27 cellular contexts compared by ENCODE assay signal in genomic region chr1:41682149-41682548, GRCh38.
A peak's percentile ranks its signal among the peaks of the same experiment; 100 is the strongest.
DNase-seq lines count a peak whose midpoint lies in the region; ATAC-seq, FAIRE-seq and TF ChIP-seq lines count a peak whose summit lies in the region.
"Had no signal": no experiment of that assay in that cellular context is flagged by ENCODE, and none has a peak within 500 bp of the region (broad histone marks: within the 10 kb centered on the region; RNA-seq: fewer than 3 reads in every experiment).

No MANE protein-coding gene starts in this region.

- no peak for DNase-seq in activated naive CD8-positive, alpha-beta T cell treated with anti-CD3 and anti-CD28 coated beads, Interleukin-2, amount 10 ng/mL, durations not matched to agents 7 days and 5 days
- no peak for DNase-seq in activated naive CD8-positive, alpha-beta T cell treated with anti-CD3 and anti-CD28 coated beads for 36 hours
- no peak for DNase-seq in HFFc6
- no peak for DNase-seq in astrocyte (ENCODE audit: low read depth)
- DNase-seq in osteoblast (ENCODE audit: insufficient read length, low spot score, missing footprints), result no peak
- DNase-seq in cerebellar cortex (ENCODE audit: low spot score), result no peak
- no peak for DNase-seq in DMS53 (lab: John Stamatoyannopoulos, UW)
- DNase-seq: activated CD4-positive, CD25-positive, alpha-beta regulatory T cell; activated naive CD4-positive, alpha-beta T cell treated with anti-CD3 and anti-CD28 coated beads for 36 hours; aorta; COR-L47; dermis blood vessel endothelial cell; GDM1; hippocampal formation; naive thymus-derived CD8-positive, alpha-beta T cell; NCI-H1105; NCI-H2029; NCI-H526 treated with DMSO at 0.1 percent for 48 hours; pancreas; retina; SIG-M5; stimulated activated CD4-positive, alpha-beta T cell treated with anti-CD3 and anti-CD28 coated beads, Interleukin-2, amount 100 ng/mL, for 24 hours had no signal

- no peaks in the 10 kb centered on the region for H4K20me1 ChIP-seq in astrocyte (ENCODE audit: insufficient read depth, low read length)
- H4K20me1 ChIP-seq in osteoblast (ENCODE audit: insufficient read depth, low read length), result no peaks in the 10 kb centered on the region

- peak overlapping the region; percentile 2 for H3K27ac Mint-ChIP-seq in activated naive CD8-positive, alpha-beta T cell treated with anti-CD3 and anti-CD28 coated beads, Interleukin-2, amount 10 ng/mL, durations not matched to agents 7 days and 5 days
- no peak overlapping the region for H3K27ac Mint-ChIP-seq in activated naive CD8-positive, alpha-beta T cell treated with anti-CD3 and anti-CD28 coated beads for 36 hours
- H3K27ac Mint-ChIP-seq in HFFc6, result peak overlapping the region; percentile 72
- peak overlapping the region; percentile 6 for H3K27ac Mint-ChIP-seq in astrocyte (ENCODE audit: unreplicated experiment)
- H3K27ac Mint-ChIP-seq: IgD-negative memory B cell, type B pancreatic cell had no signal

- H3K4me1 ChIP-seq in astrocyte (ENCODE audit: insufficient read depth, low read length), result peaks cover 42% of the 10 kb centered on the region
- peaks cover 44% of the 10 kb centered on the region for H3K4me1 ChIP-seq in osteoblast (ENCODE audit: insufficient read depth, low read length)
- H3K4me1 ChIP-seq: pancreas had no signal

- H2AFZ ChIP-seq in astrocyte (ENCODE audit: low read depth, low read length) (no peak overlapping the region), osteoblast (ENCODE audit: low read length) (no peak overlapping the region)

- no peak overlapping the region for H3K9ac ChIP-seq in astrocyte (ENCODE audit: low read length)

- TF ChIP-seq CTCF in HFFc6 (IDR thresholded peaks at IDR 0.05), result no peak
- no peak for TF ChIP-seq CTCF in astrocyte (IDR thresholded peaks at IDR 0.05; ENCODE audit: insufficient read depth, low read depth, low read length)
- no peak for TF ChIP-seq CTCF in osteoblast (IDR thresholded peaks at IDR 0.05; ENCODE audit: extremely low read depth, low read depth, low read length)

- H3K36me3 ChIP-seq in astrocyte (ENCODE audit: insufficient read depth, low read length) (no peaks in the 10 kb centered on the region), osteoblast (ENCODE audit: insufficient read depth, low read length) (no peaks in the 10 kb centered on the region)
- H3K36me3 ChIP-seq: pancreas had no signal

- no peaks in the 10 kb centered on the region for H3K27me3 ChIP-seq in astrocyte (ENCODE audit: insufficient read depth, low read length)
- no peaks in the 10 kb centered on the region for H3K27me3 ChIP-seq in osteoblast (ENCODE audit: insufficient read depth, low read length)
- H3K27me3 ChIP-seq: pancreas had no signal

- no peak overlapping the region for H3K4me3 ChIP-seq in astrocyte (ENCODE audit: insufficient read depth, low read depth, low read length)
- H3K4me3 ChIP-seq in osteoblast (ENCODE audit: insufficient read depth, low read length), result no peak overlapping the region
- H3K4me3 ChIP-seq: pancreas, smooth muscle cell had no signal

- ATAC-seq in activated naive CD8-positive, alpha-beta T cell treated with anti-CD3 and anti-CD28 coated beads, Interleukin-2, amount 10 ng/mL, durations not matched to agents 7 days and 5 days (ENCODE audit: low read depth), result no peak
- ATAC-seq: naive thymus-derived CD8-positive, alpha-beta T cell; Panc1 had no signal

- H3K9me3 ChIP-seq in astrocyte (ENCODE audit: insufficient read depth, low read depth, low read length) (no peaks in the 10 kb centered on the region), osteoblast (ENCODE audit: low read depth, low read length) (no peaks in the 10 kb centered on the region)
- H3K9me3 ChIP-seq: pancreas had no signal

- H3K27ac ChIP-seq in astrocyte (ENCODE audit: low read depth, low read length) (no peak overlapping the region), osteoblast (ENCODE audit: low read depth, low read length) (peak overlapping the region; percentile 17)
- H3K27ac ChIP-seq: pancreas had no signal

- H3K4me1 Mint-ChIP-seq in activated naive CD8-positive, alpha-beta T cell treated with anti-CD3 and anti-CD28 coated beads, Interleukin-2, amount 10 ng/mL, durations not matched to agents 7 days and 5 days, result peaks cover 76% of the 10 kb centered on the region
- H3K4me1 Mint-ChIP-seq in activated naive CD8-positive, alpha-beta T cell treated with anti-CD3 and anti-CD28 coated beads for 36 hours, result peaks cover 54% of the 10 kb centered on the region
- peaks cover 76% of the 10 kb centered on the region for H3K4me1 Mint-ChIP-seq in HFFc6 (ENCODE audit: low read depth)
- H3K4me1 Mint-ChIP-seq in astrocyte (ENCODE audit: low read depth, unreplicated experiment), result peaks cover 25% of the 10 kb centered on the region

- H3K27me3 Mint-ChIP-seq in activated naive CD8-positive, alpha-beta T cell treated with anti-CD3 and anti-CD28 coated beads, Interleukin-2, amount 10 ng/mL, durations not matched to agents 7 days and 5 days, result peaks cover 3% of the 10 kb centered on the region
- no peaks in the 10 kb centered on the region for H3K27me3 Mint-ChIP-seq in activated naive CD8-positive, alpha-beta T cell treated with anti-CD3 and anti-CD28 coated beads for 36 hours
- H3K27me3 Mint-ChIP-seq in HFFc6 (ENCODE audit: insufficient read depth) (no peaks in the 10 kb centered on the region), astrocyte (ENCODE audit: low read depth, unreplicated experiment) (peaks cover 20% of the 10 kb centered on the region)
- H3K27me3 Mint-ChIP-seq: IgD-negative memory B cell; naive thymus-derived CD8-positive, alpha-beta T cell had no signal

- H3K9me3 Mint-ChIP-seq in activated naive CD8-positive, alpha-beta T cell treated with anti-CD3 and anti-CD28 coated beads, Interleukin-2, amount 10 ng/mL, durations not matched to agents 7 days and 5 days, result no peaks in the 10 kb centered on the region
- H3K9me3 Mint-ChIP-seq in activated naive CD8-positive, alpha-beta T cell treated with anti-CD3 and anti-CD28 coated beads for 36 hours, result no peaks in the 10 kb centered on the region
- H3K9me3 Mint-ChIP-seq in HFFc6 (no peaks in the 10 kb centered on the region), astrocyte (ENCODE audit: unreplicated experiment) (no peaks in the 10 kb centered on the region)
- H3K9me3 Mint-ChIP-seq: activated naive CD4-positive, alpha-beta T cell treated with anti-CD3 and anti-CD28 coated beads for 36 hours; IgD-negative memory B cell; naive thymus-derived CD8-positive, alpha-beta T cell; type B pancreatic cell had no signal

- H3K4me2 ChIP-seq in astrocyte (ENCODE audit: low read length) (no peak overlapping the region), osteoblast (ENCODE audit: insufficient read depth, low read length) (no peak overlapping the region)
- H3K4me2 ChIP-seq: smooth muscle cell had no signal

- H3K79me2 ChIP-seq in astrocyte (ENCODE audit: insufficient read depth, low read length), result no peaks in the 10 kb centered on the region
- no peaks in the 10 kb centered on the region for H3K79me2 ChIP-seq in osteoblast (ENCODE audit: insufficient read depth, low read length)

- H3K4me3 Mint-ChIP-seq in activated naive CD8-positive, alpha-beta T cell treated with anti-CD3 and anti-CD28 coated beads, Interleukin-2, amount 10 ng/mL, durations not matched to agents 7 days and 5 days, result no peak overlapping the region
- no peak overlapping the region for H3K4me3 Mint-ChIP-seq in activated naive CD8-positive, alpha-beta T cell treated with anti-CD3 and anti-CD28 coated beads for 36 hours
- H3K4me3 Mint-ChIP-seq in HFFc6 (no peak overlapping the region), astrocyte (ENCODE audit: unreplicated experiment) (no peak overlapping the region)
- H3K4me3 Mint-ChIP-seq: activated naive CD4-positive, alpha-beta T cell treated with anti-CD3 and anti-CD28 coated beads for 36 hours; type B pancreatic cell had no signal

- FAIRE-seq in astrocyte (lab: Jason Lieb, UNC), result no peak
- FAIRE-seq: H1, pancreas had no signal

- POLR2A ChIA-PET in activated naive CD8-positive, alpha-beta T cell treated with anti-CD3 and anti-CD28 coated beads, Interleukin-2, amount 10 ng/mL, durations not matched to agents 7 days and 5 days (lab: Charles Lee), result interaction anchor here (1.0 to 3.0 kb wide), 3 partner anchors 9 to 56 kb away, joined by 3 to 26 read pairs (median 3); no protein-coding TSS in a partner anchor

- peaks cover 1% of the 10 kb centered on the region for H3K36me3 Mint-ChIP-seq in activated naive CD8-positive, alpha-beta T cell treated with anti-CD3 and anti-CD28 coated beads, Interleukin-2, amount 10 ng/mL, durations not matched to agents 7 days and 5 days
- H3K36me3 Mint-ChIP-seq in activated naive CD8-positive, alpha-beta T cell treated with anti-CD3 and anti-CD28 coated beads for 36 hours, result peaks cover 2% of the 10 kb centered on the region
- no peaks in the 10 kb centered on the region for H3K36me3 Mint-ChIP-seq in HFFc6 (ENCODE audit: low read depth)
- no peaks in the 10 kb centered on the region for H3K36me3 Mint-ChIP-seq in astrocyte (ENCODE audit: low read depth, unreplicated experiment)
- H3K36me3 Mint-ChIP-seq: IgD-negative memory B cell; naive thymus-derived CD8-positive, alpha-beta T cell; type B pancreatic cell had no signal
